13 cellular contexts compared by ENCODE assay signal in the genomic region with DNA sequence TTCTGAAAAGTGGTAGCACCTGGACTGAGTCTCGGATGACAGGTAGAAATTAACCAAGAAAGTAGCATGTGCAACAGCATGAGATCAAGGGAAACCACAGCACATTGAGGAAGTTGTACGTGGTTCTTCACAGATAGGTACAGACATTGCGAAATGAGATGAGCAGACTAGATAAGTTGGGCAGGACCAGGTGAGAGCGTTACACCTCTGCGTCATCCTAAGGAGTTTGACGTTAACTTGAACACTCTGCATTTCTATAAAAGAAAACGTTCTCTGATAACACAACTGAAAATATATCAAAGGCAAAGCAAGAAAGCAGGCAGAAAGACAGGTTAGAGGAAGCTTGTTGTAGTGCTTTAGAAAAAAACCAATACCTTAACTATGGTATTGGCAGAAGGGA.
"Had no signal": no experiment of that assay in that cellular context is flagged by ENCODE, and none has a peak within 500 bp of the region (broad histone marks: within the 10 kb centered on the region; RNA-seq: fewer than 3 reads in every experiment).

No MANE protein-coding gene starts in this region.

- H3K9me3 ChIP-seq: esophagus muscularis mucosa, left ventricle myocardium inferior, prostate gland, uterus had no signal

- H3K4me3 ChIP-seq: esophagus muscularis mucosa, hepatocyte, left ventricle myocardium inferior, prostate gland, uterus had no signal

- H3K4me1 ChIP-seq: esophagus muscularis mucosa, left ventricle myocardium inferior, prostate gland, uterus had no signal

- H3K9me3 Mint-ChIP-seq: activated B cell treated with CpG ODN at 0.5 μM for 24 hours; T-helper 2 cell treated with Interferon-gamma antibody and Interleukin-4, amounts not matched to agents 5 μg/mL and 100 μg/mL, for 36 hours had no signal

- ATAC-seq: right cardiac atrium had no signal

- H3K4me1 Mint-ChIP-seq: activated B cell treated with CpG ODN at 0.5 μM for 24 hours had no signal

- H3K27ac Mint-ChIP-seq: activated B cell treated with CpG ODN at 0.5 μM for 24 hours; activated CD4-positive, alpha-beta T cell treated with anti-CD3 and anti-CD28 coated beads, Interleukin-2, amount 10 ng/mL, durations not matched to agents 7 days and 5 days; T-helper 2 cell treated with Interferon-gamma antibody and Interleukin-4, amounts not matched to agents 5 μg/mL and 100 μg/mL, for 36 hours had no signal

- H3K4me3 Mint-ChIP-seq: activated B cell treated with CpG ODN at 0.5 μM for 24 hours; activated CD4-positive, alpha-beta T cell treated with anti-CD3 and anti-CD28 coated beads, Interleukin-2, amount 10 ng/mL, durations not matched to agents 7 days and 5 days; neural crest cell; T-helper 2 cell treated with Interferon-gamma antibody and Interleukin-4, amounts not matched to agents 5 μg/mL and 100 μg/mL, for 36 hours had no signal

- H2AFZ ChIP-seq: hepatocyte had no signal

- H3K27ac ChIP-seq: esophagus muscularis mucosa, hepatocyte, left ventricle myocardium inferior, prostate gland, uterus had no signal

- H3K36me3 ChIP-seq: esophagus muscularis mucosa, left ventricle myocardium inferior, prostate gland, uterus had no signal

- DNase-seq: activated B cell treated with CpG ODN at 0.5 μM for 24 hours; activated CD4-positive, alpha-beta T cell treated with anti-CD3 and anti-CD28 coated beads, Interleukin-2, amount 10 ng/mL, durations not matched to agents 7 days and 5 days; activated naive CD4-positive, alpha-beta T cell treated with anti-CD3 and anti-CD28 coated beads, Interleukin-2, amount 50 U/mL, for 16 hours; amniotic stem cell; caudate nucleus; left ventricle myocardium inferior; right cardiac atrium; uterus had no signal

- H3K4me2 ChIP-seq: hepatocyte had no signal

- H3K27me3 ChIP-seq: esophagus muscularis mucosa, hepatocyte, uterus had no signal
